In genomic region chr9:17614246-17614645, GRCh38 we compare ENCODE assay signal across 28 cellular contexts. TPM values are rescaled to one million over a fixed set of nuclear protein-coding genes. Genes with fewer than 3 reads are reported as not detected.
"Had no signal": no experiment of that assay in that cellular context is flagged by ENCODE, and none has a peak within 500 bp of the region (broad histone marks: within the 10 kb centered on the region; RNA-seq: fewer than 3 reads in every experiment).

No MANE protein-coding gene starts in this region.

- H3K9me3 Mint-ChIP-seq: mesothelial cell of epicardium, neural crest cell had no signal

- DNase-seq: effector CD4-positive, alpha-beta T cell; gastrocnemius medialis; heart left ventricle; kidney; mucosa of descending colon; naive B cell; stimulated activated CD4-positive, alpha-beta T cell treated with anti-CD3 and anti-CD28 coated beads, Interleukin-12 subunit alpha, Interleukin-12 subunit beta, amount 100 ng/mL, for 4 hours; stimulated activated CD4-positive, alpha-beta T cell treated with anti-CD3 and anti-CD28 coated beads, Interleukin-1b, Interleukin-23, amount 100 ng/mL, for 48 hours; stimulated activated CD4-positive, alpha-beta T cell treated with anti-CD3 and anti-CD28 coated beads, Interleukin-4, amount 100 ng/mL, for 1 hour; stimulated activated CD8-positive, alpha-beta memory T cell treated with anti-CD3 and anti-CD28 coated beads, Interleukin-4, amount 100 ng/mL, for 48 hours; stimulated activated naive CD4-positive, alpha-beta T cell treated with Interleukin-2 at 50 U/mL for 16 hours; stomach; testis; tibial artery; upper lobe of left lung; uterus had no signal

- H3K27me3 ChIP-seq: gastrocnemius medialis, heart left ventricle, hepatocyte, right atrium auricular region, stomach, testis, upper lobe of left lung, uterus had no signal

- H3K4me3 ChIP-seq: dorsolateral prefrontal cortex, gastrocnemius medialis, heart left ventricle, hepatocyte, lung, mucosa of descending colon, prostate gland, right atrium auricular region, smooth muscle cell, stomach, testis, tibial artery, upper lobe of left lung, uterus had no signal

- H2AFZ ChIP-seq: hepatocyte had no signal

- H3K79me2 ChIP-seq: hepatocyte had no signal

- ATAC-seq: gastrocnemius medialis; heart left ventricle; left lobe of liver; mucosa of descending colon; natural killer cell treated with Interleukin-12 subunit alpha and Interleukin-12 subunit beta and Interleukin-15 and Interleukin-18, amount 100 ng/mL, for 72 hours; sciatic nerve had no signal

- H3K4me2 ChIP-seq: hepatocyte had no signal

- H3K27ac Mint-ChIP-seq: mesothelial cell of epicardium; naive B cell; natural killer cell treated with Interleukin-12 subunit alpha and Interleukin-12 subunit beta and Interleukin-15 and Interleukin-18, amount 100 ng/mL, for 72 hours had no signal

- H3K36me3 Mint-ChIP-seq: mesothelial cell of epicardium; naive B cell; natural killer cell treated with Interleukin-12 subunit alpha and Interleukin-12 subunit beta and Interleukin-15 and Interleukin-18, amount 100 ng/mL, for 72 hours had no signal

- H3K4me3 Mint-ChIP-seq: mesothelial cell of epicardium; naive B cell; natural killer cell treated with Interleukin-12 subunit alpha and Interleukin-12 subunit beta and Interleukin-15 and Interleukin-18, amount 100 ng/mL, for 72 hours; neural crest cell had no signal

- H3K36me3 ChIP-seq: gastrocnemius medialis, heart left ventricle, prostate gland, right atrium auricular region, stomach, tibial artery, upper lobe of left lung, uterus had no signal

- H3K27me3 Mint-ChIP-seq: natural killer cell treated with Interleukin-12 subunit alpha and Interleukin-12 subunit beta and Interleukin-15 and Interleukin-18, amount 100 ng/mL, for 72 hours had no signal

- FAIRE-seq: colon, kidney had no signal

- H3K4me1 ChIP-seq: gastrocnemius medialis, prostate gland, right atrium auricular region, stomach, testis, tibial artery, upper lobe of left lung, uterus had no signal

- H3K27ac ChIP-seq: gastrocnemius medialis, heart left ventricle, hepatocyte, prostate gland, right atrium auricular region, stomach, testis, tibial artery, upper lobe of left lung, uterus had no signal

- H3K9me3 ChIP-seq: gastrocnemius medialis, heart left ventricle, mucosa of descending colon, prostate gland, right atrium auricular region, stomach, testis, tibial artery, upper lobe of left lung, uterus had no signal

- H3K4me1 Mint-ChIP-seq: mesothelial cell of epicardium, naive B cell had no signal

RNA-seq across cellular contexts. Expression of gene SH3GL2, which starts 35.4 kb away (rescaled TPM):
- total RNA-seq: gastrocnemius medialis; left lobe of liver; natural killer cell treated with Interleukin-12 subunit alpha and Interleukin-12 subunit beta and Interleukin-15 and Interleukin-18, amount 100 ng/mL, for 72 hours; smooth muscle cell had no signal
